In genomic region chr22:24894220-24894975, GRCh38 we compare ENCODE assay signal across 1 cellular context.
A peak's percentile ranks its signal among the peaks of the same experiment; 100 is the strongest.
TF ChIP-seq lines count a peak whose summit lies in the region.

No MANE protein-coding gene starts in this region.

TF ChIP-seq in HepG2, 621 proteins besides CTCF, POLR2A, EP300 and RAD21 (continued from another document and continues in another):
- 0 out of 2 replicates have a peak, but pooled peaks have one; percentile 43 for TF ChIP-seq HIC2 (CRISPR knock-in tag; IDR thresholded peaks at IDR 0.05; ENCODE audit: low read depth)
- 0 out of 2 replicates have a peak, but pooled peaks have one; percentile 31 for TF ChIP-seq ZNF816 (CRISPR knock-in tag; IDR thresholded peaks at IDR 0.05; ENCODE audit: borderline replicate concordance)
- TF ChIP-seq ZNF710 (CRISPR knock-in tag; IDR thresholded peaks at IDR 0.05; ENCODE audit: borderline replicate concordance): no peak; the same call in 1 of the 2 replicates
- TF ChIP-seq ZNF484 (CRISPR knock-in tag; IDR thresholded peaks at IDR 0.05; ENCODE audit: borderline replicate concordance, low read depth): no peak
- TF ChIP-seq ZFX (CRISPR knock-in tag; IDR thresholded peaks at IDR 0.05; ENCODE audit: low read depth): 0 out of 2 replicates have a peak, but pooled peaks have one; percentile 25
- TF ChIP-seq RXRA (CRISPR knock-in tag; IDR thresholded peaks at IDR 0.05): no peak; the same call in 1 of the 2 replicates
- no peak; the same call in 1 of the 2 replicates for TF ChIP-seq PHF8 (CRISPR knock-in tag; IDR thresholded peaks at IDR 0.05)
- TF ChIP-seq ZNF367 (CRISPR knock-in tag; IDR thresholded peaks at IDR 0.05; ENCODE audit: borderline replicate concordance): no peak
- peak; percentile 54; the same call in 1 of the 2 replicates for TF ChIP-seq TBX2 (CRISPR knock-in tag; IDR thresholded peaks at IDR 0.05; ENCODE audit: borderline replicate concordance)
- TF ChIP-seq ISX (CRISPR knock-in tag; conservative IDR thresholded peaks at IDR 0.05): no peak
- no peak for TF ChIP-seq NPAS2 (CRISPR knock-in tag; IDR thresholded peaks at IDR 0.05; ENCODE audit: borderline replicate concordance)
- no peak for TF ChIP-seq ZNF496 (CRISPR knock-in tag; IDR thresholded peaks at IDR 0.05; ENCODE audit: insufficient replicate concordance)
- no peak for TF ChIP-seq GATA4 (IDR thresholded peaks at IDR 0.05; ENCODE audit: borderline replicate concordance, low read depth)
- peak; percentile 42; the same call in 1 of the 2 replicates for TF ChIP-seq ARID3A (IDR thresholded peaks at IDR 0.05; ENCODE audit: low read depth, low read length)
- TF ChIP-seq NFATC3 (CRISPR knock-in tag; IDR thresholded peaks at IDR 0.05): no peak
- no peak for TF ChIP-seq ZFP36L2 (CRISPR knock-in tag; IDR thresholded peaks at IDR 0.05)
- peak; percentile 58; the same call in 1 of the 2 replicates for TF ChIP-seq NFKBIZ (CRISPR knock-in tag; IDR thresholded peaks at IDR 0.05)
- TF ChIP-seq ISL2 (CRISPR knock-in tag; IDR thresholded peaks at IDR 0.05): no peak
- TF ChIP-seq LRRFIP1 (CRISPR knock-in tag; conservative IDR thresholded peaks at IDR 0.05): no peak
- peak; percentile 95 for TF ChIP-seq ZNF501 (CRISPR knock-in tag; IDR thresholded peaks at IDR 0.05)
- 0 out of 2 replicates have a peak, but pooled peaks have one; percentile 51 for TF ChIP-seq HBP1 (CRISPR knock-in tag; IDR thresholded peaks at IDR 0.05; ENCODE audit: low read depth)
- no peak for TF ChIP-seq PRDM15 (CRISPR knock-in tag; IDR thresholded peaks at IDR 0.05)
- TF ChIP-seq TOPORS (CRISPR knock-in tag; IDR thresholded peaks at IDR 0.05): no peak
- no peak for TF ChIP-seq FIP1L1 (IDR thresholded peaks at IDR 0.05; ENCODE audit: borderline replicate concordance, insufficient read depth, low read depth, low read length)
- TF ChIP-seq MYPOP (CRISPR knock-in tag; IDR thresholded peaks at IDR 0.05): peak; percentile 88
- TF ChIP-seq ZNF343 (CRISPR knock-in tag; IDR thresholded peaks at IDR 0.05): no peak
- TF ChIP-seq GATAD2A (CRISPR knock-in tag; IDR thresholded peaks at IDR 0.05): peak; percentile 82; the same call in 1 of the 2 replicates
- no peak for TF ChIP-seq ONECUT2 (CRISPR knock-in tag; IDR thresholded peaks at IDR 0.05)
- peak; percentile 78; the same call in 1 of the 2 replicates for TF ChIP-seq HOXA3 (CRISPR knock-in tag; IDR thresholded peaks at IDR 0.05)
- peak; percentile 94 for TF ChIP-seq ZNF430 (CRISPR knock-in tag; IDR thresholded peaks at IDR 0.05)
- TF ChIP-seq CEBPZ (IDR thresholded peaks at IDR 0.05; ENCODE audit: low read length): no peak
- TF ChIP-seq ZNF674 (CRISPR knock-in tag; IDR thresholded peaks at IDR 0.05; ENCODE audit: low read depth): no peak
- no peak for TF ChIP-seq ZNF562 (CRISPR knock-in tag; IDR thresholded peaks at IDR 0.05; ENCODE audit: borderline replicate concordance)
- no peak for TF ChIP-seq SMC3 (IDR thresholded peaks at IDR 0.05; ENCODE audit: low read length)
- no peak for TF ChIP-seq SETDB1 (CRISPR knock-in tag; IDR thresholded peaks at IDR 0.05; ENCODE audit: borderline replicate concordance)
- TF ChIP-seq ZNF567 (CRISPR knock-in tag; IDR thresholded peaks at IDR 0.05; ENCODE audit: borderline replicate concordance): no peak
- TF ChIP-seq ZNF780A (CRISPR knock-in tag; IDR thresholded peaks at IDR 0.05): no peak
- no peak for TF ChIP-seq DR1 (CRISPR knock-in tag; IDR thresholded peaks at IDR 0.05)
- no peak for TF ChIP-seq FOXP1 (IDR thresholded peaks at IDR 0.05)
- peak; percentile 83 for TF ChIP-seq FOXP1 (CRISPR knock-in tag; IDR thresholded peaks at IDR 0.05)
- TF ChIP-seq USF2 (IDR thresholded peaks at IDR 0.05; ENCODE audit: low read depth, low read length): peak; percentile 83
- TF ChIP-seq USF2 (CRISPR knock-in tag; IDR thresholded peaks at IDR 0.05; ENCODE audit: borderline replicate concordance): peak; percentile 76; the same call in 1 of the 2 replicates
- TF ChIP-seq NBN (conservative IDR thresholded peaks at IDR 0.05): no peak
- TF ChIP-seq ZNF282 (IDR thresholded peaks at IDR 0.05; ENCODE audit: partially characterized antibody): no peak
